ENCODE assay signal across 1 cellular context in genomic region chr4:6271206-6271605, GRCh38.
TF ChIP-seq lines count a peak whose summit lies in the region.

No MANE protein-coding gene starts in this region.

TF ChIP-seq in endothelial cell of umbilical vein, 7 proteins besides CTCF, POLR2A, EP300 and RAD21:
- TF ChIP-seq GATA2 (IDR thresholded peaks at IDR 0.05; ENCODE audit: insufficient read depth, insufficient read length, low read depth, low read length) (no peak), POLR2AphosphoS5 (IDR thresholded peaks at IDR 0.05; ENCODE audit: insufficient read depth, low read depth, low read length) (no peak), EZH2 (IDR thresholded peaks at IDR 0.05; ENCODE audit: borderline replicate concordance, low read depth, low read length, severe bottlenecking) (no peak), MYC (IDR thresholded peaks at IDR 0.05; ENCODE audit: low read depth, low read length) (no peak), MAX (IDR thresholded peaks at IDR 0.05; ENCODE audit: insufficient read depth, insufficient read length) (no peak), JUN (IDR thresholded peaks at IDR 0.05; ENCODE audit: borderline replicate concordance, insufficient read depth, insufficient read length, low read depth) (no peak), FOS (IDR thresholded peaks at IDR 0.05; ENCODE audit: borderline replicate concordance, insufficient read depth, low read length) (no peak)
